1 cellular context compared by ENCODE assay signal in genomic region chr7:2079332-2080068, GRCh38.
TF ChIP-seq lines count a peak whose summit lies in the region.

No MANE protein-coding gene starts in this region.

TF ChIP-seq in H1, 55 proteins besides CTCF, POLR2A, EP300 and RAD21 (continued from another document):
- TF ChIP-seq, protein P1, sequence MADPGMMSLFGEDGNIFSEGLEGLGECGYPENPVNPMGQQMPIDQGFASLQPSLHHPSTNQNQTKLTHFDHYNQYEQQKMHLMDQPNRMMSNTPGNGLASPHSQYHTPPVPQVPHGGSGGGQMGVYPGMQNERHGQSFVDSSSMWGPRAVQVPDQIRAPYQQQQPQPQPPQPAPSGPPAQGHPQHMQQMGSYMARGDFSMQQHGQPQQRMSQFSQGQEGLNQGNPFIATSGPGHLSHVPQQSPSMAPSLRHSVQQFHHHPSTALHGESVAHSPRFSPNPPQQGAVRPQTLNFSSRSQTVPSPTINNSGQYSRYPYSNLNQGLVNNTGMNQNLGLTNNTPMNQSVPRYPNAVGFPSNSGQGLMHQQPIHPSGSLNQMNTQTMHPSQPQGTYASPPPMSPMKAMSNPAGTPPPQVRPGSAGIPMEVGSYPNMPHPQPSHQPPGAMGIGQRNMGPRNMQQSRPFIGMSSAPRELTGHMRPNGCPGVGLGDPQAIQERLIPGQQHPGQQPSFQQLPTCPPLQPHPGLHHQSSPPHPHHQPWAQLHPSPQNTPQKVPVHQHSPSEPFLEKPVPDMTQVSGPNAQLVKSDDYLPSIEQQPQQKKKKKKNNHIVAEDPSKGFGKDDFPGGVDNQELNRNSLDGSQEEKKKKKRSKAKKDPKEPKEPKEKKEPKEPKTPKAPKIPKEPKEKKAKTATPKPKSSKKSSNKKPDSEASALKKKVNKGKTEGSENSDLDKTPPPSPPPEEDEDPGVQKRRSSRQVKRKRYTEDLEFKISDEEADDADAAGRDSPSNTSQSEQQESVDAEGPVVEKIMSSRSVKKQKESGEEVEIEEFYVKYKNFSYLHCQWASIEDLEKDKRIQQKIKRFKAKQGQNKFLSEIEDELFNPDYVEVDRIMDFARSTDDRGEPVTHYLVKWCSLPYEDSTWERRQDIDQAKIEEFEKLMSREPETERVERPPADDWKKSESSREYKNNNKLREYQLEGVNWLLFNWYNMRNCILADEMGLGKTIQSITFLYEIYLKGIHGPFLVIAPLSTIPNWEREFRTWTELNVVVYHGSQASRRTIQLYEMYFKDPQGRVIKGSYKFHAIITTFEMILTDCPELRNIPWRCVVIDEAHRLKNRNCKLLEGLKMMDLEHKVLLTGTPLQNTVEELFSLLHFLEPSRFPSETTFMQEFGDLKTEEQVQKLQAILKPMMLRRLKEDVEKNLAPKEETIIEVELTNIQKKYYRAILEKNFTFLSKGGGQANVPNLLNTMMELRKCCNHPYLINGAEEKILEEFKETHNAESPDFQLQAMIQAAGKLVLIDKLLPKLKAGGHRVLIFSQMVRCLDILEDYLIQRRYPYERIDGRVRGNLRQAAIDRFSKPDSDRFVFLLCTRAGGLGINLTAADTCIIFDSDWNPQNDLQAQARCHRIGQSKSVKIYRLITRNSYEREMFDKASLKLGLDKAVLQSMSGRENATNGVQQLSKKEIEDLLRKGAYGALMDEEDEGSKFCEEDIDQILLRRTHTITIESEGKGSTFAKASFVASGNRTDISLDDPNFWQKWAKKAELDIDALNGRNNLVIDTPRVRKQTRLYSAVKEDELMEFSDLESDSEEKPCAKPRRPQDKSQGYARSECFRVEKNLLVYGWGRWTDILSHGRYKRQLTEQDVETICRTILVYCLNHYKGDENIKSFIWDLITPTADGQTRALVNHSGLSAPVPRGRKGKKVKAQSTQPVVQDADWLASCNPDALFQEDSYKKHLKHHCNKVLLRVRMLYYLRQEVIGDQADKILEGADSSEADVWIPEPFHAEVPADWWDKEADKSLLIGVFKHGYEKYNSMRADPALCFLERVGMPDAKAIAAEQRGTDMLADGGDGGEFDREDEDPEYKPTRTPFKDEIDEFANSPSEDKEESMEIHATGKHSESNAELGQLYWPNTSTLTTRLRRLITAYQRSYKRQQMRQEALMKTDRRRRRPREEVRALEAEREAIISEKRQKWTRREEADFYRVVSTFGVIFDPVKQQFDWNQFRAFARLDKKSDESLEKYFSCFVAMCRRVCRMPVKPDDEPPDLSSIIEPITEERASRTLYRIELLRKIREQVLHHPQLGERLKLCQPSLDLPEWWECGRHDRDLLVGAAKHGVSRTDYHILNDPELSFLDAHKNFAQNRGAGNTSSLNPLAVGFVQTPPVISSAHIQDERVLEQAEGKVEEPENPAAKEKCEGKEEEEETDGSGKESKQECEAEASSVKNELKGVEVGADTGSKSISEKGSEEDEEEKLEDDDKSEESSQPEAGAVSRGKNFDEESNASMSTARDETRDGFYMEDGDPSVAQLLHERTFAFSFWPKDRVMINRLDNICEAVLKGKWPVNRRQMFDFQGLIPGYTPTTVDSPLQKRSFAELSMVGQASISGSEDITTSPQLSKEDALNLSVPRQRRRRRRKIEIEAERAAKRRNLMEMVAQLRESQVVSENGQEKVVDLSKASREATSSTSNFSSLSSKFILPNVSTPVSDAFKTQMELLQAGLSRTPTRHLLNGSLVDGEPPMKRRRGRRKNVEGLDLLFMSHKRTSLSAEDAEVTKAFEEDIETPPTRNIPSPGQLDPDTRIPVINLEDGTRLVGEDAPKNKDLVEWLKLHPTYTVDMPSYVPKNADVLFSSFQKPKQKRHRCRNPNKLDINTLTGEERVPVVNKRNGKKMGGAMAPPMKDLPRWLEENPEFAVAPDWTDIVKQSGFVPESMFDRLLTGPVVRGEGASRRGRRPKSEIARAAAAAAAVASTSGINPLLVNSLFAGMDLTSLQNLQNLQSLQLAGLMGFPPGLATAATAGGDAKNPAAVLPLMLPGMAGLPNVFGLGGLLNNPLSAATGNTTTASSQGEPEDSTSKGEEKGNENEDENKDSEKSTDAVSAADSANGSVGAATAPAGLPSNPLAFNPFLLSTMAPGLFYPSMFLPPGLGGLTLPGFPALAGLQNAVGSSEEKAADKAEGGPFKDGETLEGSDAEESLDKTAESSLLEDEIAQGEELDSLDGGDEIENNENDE (IDR thresholded peaks at IDR 0.05; ENCODE audit: insufficient replicate concordance, low read length), result no peak
- TF ChIP-seq PHF8 (conservative IDR thresholded peaks at IDR 0.05; ENCODE audit: low read depth, low read length) (no peak), TAF7 (optimal IDR thresholded peaks at IDR 0.05; ENCODE audit: borderline replicate concordance, low read depth, low read length) (no peak), SP4 (IDR thresholded peaks at IDR 0.05; ENCODE audit: low read length) (no peak), MAX (IDR thresholded peaks at IDR 0.05) (no peak), CBX5 (IDR thresholded peaks at IDR 0.05; ENCODE audit: low read depth, low read length) (no peak), TBP (IDR thresholded peaks at IDR 0.05; ENCODE audit: low read depth, low read length) (no peak), CBX8 (IDR thresholded peaks at IDR 0.05; ENCODE audit: borderline replicate concordance, low read depth, low read length) (no peak), HDAC2 (IDR thresholded peaks at IDR 0.05; ENCODE audit: borderline replicate concordance in 1 of 2, low read depth in 2 of 2, low read length in 2 of 2) (no peak), RFX5 (IDR thresholded peaks at IDR 0.05; ENCODE audit: borderline replicate concordance, low read depth, low read length) (no peak), SP2 (IDR thresholded peaks at IDR 0.05; ENCODE audit: low read length) (no peak), JUN (IDR thresholded peaks at IDR 0.05; ENCODE audit: low read depth, low read length) (no peak), POLR2AphosphoS5 (IDR thresholded peaks at IDR 0.05; ENCODE audit: low read depth, low read length) (no peak)
